ENCODE assay signal across 20 cellular contexts in the genomic region with DNA sequence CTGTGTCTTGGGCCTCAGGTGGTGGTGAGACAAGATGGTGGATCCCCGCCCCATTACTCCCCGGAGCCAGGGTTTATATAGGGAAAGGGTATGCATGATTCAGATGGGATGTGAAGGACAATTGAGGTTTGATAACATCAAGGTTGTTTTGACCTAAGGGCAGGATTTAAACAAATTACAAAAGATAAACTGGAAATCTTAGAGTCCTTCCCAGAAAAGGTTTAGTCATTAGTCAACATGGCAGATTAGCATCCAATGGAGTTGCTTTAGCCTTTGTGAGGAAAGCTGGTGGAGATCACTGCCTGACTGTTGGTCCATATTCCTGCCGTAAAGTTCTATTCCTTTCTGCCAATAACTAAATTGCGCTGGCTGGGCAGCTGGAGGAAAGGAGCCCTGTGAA.
"Had no signal": no experiment of that assay in that cellular context is flagged by ENCODE, and none has a peak within 500 bp of the region (broad histone marks: within the 10 kb centered on the region; RNA-seq: fewer than 3 reads in every experiment).

No MANE protein-coding gene starts in this region.

- H3K9me3 ChIP-seq: right atrium auricular region, tibial nerve had no signal

- FAIRE-seq: endothelial cell of umbilical vein, kidney had no signal

- H3K27me3 ChIP-seq: neural progenitor cell, right atrium auricular region, tibial nerve had no signal

- H3K27ac ChIP-seq: neural progenitor cell, right atrium auricular region had no signal

- H3K9ac ChIP-seq: neural progenitor cell had no signal

- H3K4me1 ChIP-seq: right atrium auricular region had no signal

- H3K4me2 ChIP-seq: neural progenitor cell had no signal

- H3K36me3 ChIP-seq: neural progenitor cell, right atrium auricular region, tibial nerve had no signal

- ATAC-seq: activated CD8-positive, alpha-beta T cell treated with anti-CD3 and anti-CD28 coated beads for 36 hours; esophagus mucosa; natural killer cell; T-helper 17 cell had no signal

- DNase-seq: activated CD4-positive, alpha-beta T cell treated with anti-CD3 and anti-CD28 coated beads, Interleukin-2, amount 10 ng/mL, durations not matched to agents 7 days and 5 days; activated CD4-positive, CD25-positive, alpha-beta regulatory T cell treated with anti-CD3 and anti-CD28 coated beads, Interleukin-2, amount 50 U/mL, for 72 hours; activated CD8-positive, alpha-beta T cell treated with anti-CD3 and anti-CD28 coated beads for 36 hours; activated naive CD4-positive, alpha-beta T cell; activated naive CD8-positive, alpha-beta T cell treated with anti-CD3 and anti-CD28 coated beads for 36 hours; activated T-cell treated with anti-CD3 and anti-CD28 coated beads, Interleukin-2, amount 50 U/mL, for 48 hours; central memory CD4-positive, alpha-beta T cell; foreskin fibroblast; head of caudate nucleus; hippocampal formation; kidney; natural killer cell; stimulated activated CD4-positive, alpha-beta T cell treated with anti-CD3 and anti-CD28 coated beads, Interleukin-2, amount 100 ng/mL, for 48 hours; stimulated activated naive CD4-positive, alpha-beta T cell treated with Interleukin-2 at 50 U/mL for 16 hours; T-helper 17 cell had no signal

- H2AFZ ChIP-seq: neural progenitor cell had no signal

- H3K4me3 ChIP-seq: neural progenitor cell, right atrium auricular region, tibial nerve had no signal
